In genomic region chr6:166275714-166276166, GRCh38 we compare ENCODE assay signal across 8 cellular contexts. TPM values are rescaled to one million over a fixed set of nuclear protein-coding genes. Genes with fewer than 3 reads are reported as not detected.
DNase-seq lines count a peak whose midpoint lies in the region; ATAC-seq and TF ChIP-seq lines count a peak whose summit lies in the region.

No MANE protein-coding gene starts in this region.

- H3K9ac ChIP-seq in adipocyte (ENCODE audit: low read length): no peak overlapping the region

- ATAC-seq in GM21786 (IDR thresholded peaks at IDR 0.05; ENCODE audit: unreplicated experiment) (peak; percentile 71), left cardiac atrium (peak; percentile 78 to 87), gastrocnemius medialis (peak; percentile 62 to 77), HG03457 (IDR thresholded peaks at IDR 0.05; ENCODE audit: unreplicated experiment) (no peak)

- TF ChIP-seq CTCF in GM06990 (IDR thresholded peaks at IDR 0.05; ENCODE audit: insufficient read depth, low read length, poor library complexity, severe bottlenecking) (peak; percentile 100), gastrocnemius medialis (IDR thresholded peaks at IDR 0.05 in 4 of 5, conservative IDR thresholded peaks at IDR 0.05 in 1 of 5) (peak; percentile 86 to 100 (median 91))

- no peak overlapping the region for H3K27ac ChIP-seq in gastrocnemius medialis

- no peak overlapping the region for H3K4me3 ChIP-seq in GM06990 (replicated peaks; ENCODE audit: low read depth, low read length)
- H3K4me3 ChIP-seq in adipocyte (ENCODE audit: low read length): no peak overlapping the region
- no peak overlapping the region for H3K4me3 ChIP-seq in gastrocnemius medialis

- intact Hi-C loops in left cardiac atrium (cut with DNase I) (loop anchor here (1.0 to 5.0 kb wide), 2 partner anchors 122 to 125 kb away; no protein-coding TSS in a partner anchor), gastrocnemius medialis (cut with DNase I; ENCODE audit: low total_unique reads) (loop anchor here (1.0 to 5.0 kb wide), 2 partner anchors 107 to 126 kb away; partner anchors contain the start of gene MPC1)

- in situ Hi-C loops in gastrocnemius medialis (cut with MboI; ENCODE audit: low sequenced_read_pairs in 4 of 4): loop anchor here in 3 of 4 donors (5.0 to 10.0 kb wide), 2 partner anchors 127 to 129 kb away; no protein-coding TSS in a partner anchor

- H3K4me1 ChIP-seq in adipocyte (ENCODE audit: control insufficient read depth, insufficient read depth, low read length) (peaks cover 14% of the 10 kb centered on the region), gastrocnemius medialis (no peaks in the 10 kb centered on the region)

- DNase-seq in GM06990 (ENCODE audit: extremely low read depth, insufficient read length) (peak; percentile 82), KG1 (lab: John Stamatoyannopoulos, UW) (peak; percentile 46), T-helper 1 cell (peak; percentile 55 to 71 (median 70)), adipocyte (ENCODE audit: low read depth) (peak; percentile 80), left cardiac atrium (peak; percentile 72), gastrocnemius medialis (peak in 1 of 2 donors; percentile 42)

- H3K27me3 ChIP-seq in GM06990 (replicated peaks; ENCODE audit: control insufficient read depth, insufficient read depth, low read length): no peaks in the 10 kb centered on the region
- H3K27me3 ChIP-seq in adipocyte (replicated peaks; ENCODE audit: control insufficient read depth, insufficient read depth, low read length): peaks cover 33% of the 10 kb centered on the region
- no peaks in the 10 kb centered on the region for H3K27me3 ChIP-seq in gastrocnemius medialis

- TF ChIP-seq POLR2A in gastrocnemius medialis (IDR thresholded peaks at IDR 0.05): no peak

- no peaks in the 10 kb centered on the region for H3K9me3 ChIP-seq in adipocyte (ENCODE audit: control insufficient read depth, low read length)
- H3K9me3 ChIP-seq in gastrocnemius medialis: no peaks in the 10 kb centered on the region

- no peaks in the 10 kb centered on the region for H3K36me3 ChIP-seq in GM06990 (ENCODE audit: control insufficient read depth, insufficient read depth, low read length)
- H3K36me3 ChIP-seq in adipocyte (ENCODE audit: control insufficient read depth, insufficient read depth, low read length, severe bottlenecking): no peaks in the 10 kb centered on the region
- no peaks in the 10 kb centered on the region for H3K36me3 ChIP-seq in gastrocnemius medialis

RNA-seq across cellular contexts. Expression of gene PRR18, which starts 32.5 kb away (rescaled TPM):
- total RNA-seq in left cardiac atrium (under 1 TPM; 0.26 to 0.65 TPM), gastrocnemius medialis (not detected)
